ENCODE assay signal across 1 cellular context in the genomic region with DNA sequence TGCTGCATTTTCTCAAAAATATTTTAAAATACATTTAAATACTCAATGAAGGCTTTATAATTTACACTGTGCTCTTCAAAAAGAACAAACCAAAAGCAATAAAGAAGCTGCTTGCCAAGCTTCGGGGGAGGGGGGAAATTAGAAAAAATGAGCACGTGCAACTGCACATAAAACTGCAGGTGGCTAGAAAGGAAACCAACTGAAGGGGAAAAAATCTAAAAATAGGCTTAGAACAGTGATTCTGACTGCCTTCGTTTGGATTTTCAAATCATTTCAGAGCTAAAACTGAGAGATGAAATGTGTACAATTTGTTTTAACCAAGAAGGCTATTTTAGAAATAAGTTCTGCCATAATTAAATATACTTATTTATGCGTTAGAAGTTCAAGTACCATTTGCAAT.
TF ChIP-seq lines count a peak whose summit lies in the region.

No MANE protein-coding gene starts in this region.

TF ChIP-seq in GM12878, 131 proteins besides CTCF, POLR2A, EP300 and RAD21 (continued from another document):
- no peak for TF ChIP-seq HSF1 (IDR thresholded peaks at IDR 0.05; ENCODE audit: low read depth, low read length)
- no peak; the same call in 1 of the 2 replicates for TF ChIP-seq PML (IDR thresholded peaks at IDR 0.05; ENCODE audit: low read length)
- TF ChIP-seq BCL11A (IDR thresholded peaks at IDR 0.05; ENCODE audit: low read depth, low read length), result 0 out of 2 replicates have a peak, but pooled peaks have one; percentile 18
- peak; percentile 54; the same call in 1 of the 2 replicates for TF ChIP-seq EED (IDR thresholded peaks at IDR 0.05; ENCODE audit: low read depth)
- peak; percentile 40; the same call in 1 of the 2 replicates for TF ChIP-seq FOXM1 (IDR thresholded peaks at IDR 0.05; ENCODE audit: low read depth, low read length)
- TF ChIP-seq, protein P1, sequence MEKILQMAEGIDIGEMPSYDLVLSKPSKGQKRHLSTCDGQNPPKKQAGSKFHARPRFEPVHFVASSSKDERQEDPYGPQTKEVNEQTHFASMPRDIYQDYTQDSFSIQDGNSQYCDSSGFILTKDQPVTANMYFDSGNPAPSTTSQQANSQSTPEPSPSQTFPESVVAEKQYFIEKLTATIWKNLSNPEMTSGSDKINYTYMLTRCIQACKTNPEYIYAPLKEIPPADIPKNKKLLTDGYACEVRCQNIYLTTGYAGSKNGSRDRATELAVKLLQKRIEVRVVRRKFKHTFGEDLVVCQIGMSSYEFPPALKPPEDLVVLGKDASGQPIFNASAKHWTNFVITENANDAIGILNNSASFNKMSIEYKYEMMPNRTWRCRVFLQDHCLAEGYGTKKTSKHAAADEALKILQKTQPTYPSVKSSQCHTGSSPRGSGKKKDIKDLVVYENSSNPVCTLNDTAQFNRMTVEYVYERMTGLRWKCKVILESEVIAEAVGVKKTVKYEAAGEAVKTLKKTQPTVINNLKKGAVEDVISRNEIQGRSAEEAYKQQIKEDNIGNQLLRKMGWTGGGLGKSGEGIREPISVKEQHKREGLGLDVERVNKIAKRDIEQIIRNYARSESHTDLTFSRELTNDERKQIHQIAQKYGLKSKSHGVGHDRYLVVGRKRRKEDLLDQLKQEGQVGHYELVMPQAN (conservative IDR thresholded peaks at IDR 0.05), result no peak
- peak; percentile 84; the same call in 1 of the 2 replicates for TF ChIP-seq TCF3 (IDR thresholded peaks at IDR 0.05; ENCODE audit: borderline replicate concordance, insufficient read depth, low read depth, low read length)
- peak; percentile 56 for TF ChIP-seq RAD51 (IDR thresholded peaks at IDR 0.05)
- TF ChIP-seq WRNIP1 (IDR thresholded peaks at IDR 0.05; ENCODE audit: borderline replicate concordance, low read depth, low read length), result no peak
- peak; percentile 51; the same call in 1 of the 2 replicates for TF ChIP-seq ATF2 (IDR thresholded peaks at IDR 0.05; ENCODE audit: low read length)
- TF ChIP-seq JUNB (IDR thresholded peaks at IDR 0.05), result no peak
- peak; percentile 94 to 98 for TF ChIP-seq BHLHE40 (IDR thresholded peaks at IDR 0.05; ENCODE audit: borderline replicate concordance in 1 of 2, low read depth in 2 of 2, low read length in 1 of 2)
- TF ChIP-seq RBBP5 (conservative IDR thresholded peaks at IDR 0.05), result 0 out of 2 replicates have a peak, but pooled peaks have one; percentile 53
TF ChIP-seq in GM12878: peak in this region for 22.
